Comparison of ENCODE assay signal across 1 cellular context in the genomic region with DNA sequence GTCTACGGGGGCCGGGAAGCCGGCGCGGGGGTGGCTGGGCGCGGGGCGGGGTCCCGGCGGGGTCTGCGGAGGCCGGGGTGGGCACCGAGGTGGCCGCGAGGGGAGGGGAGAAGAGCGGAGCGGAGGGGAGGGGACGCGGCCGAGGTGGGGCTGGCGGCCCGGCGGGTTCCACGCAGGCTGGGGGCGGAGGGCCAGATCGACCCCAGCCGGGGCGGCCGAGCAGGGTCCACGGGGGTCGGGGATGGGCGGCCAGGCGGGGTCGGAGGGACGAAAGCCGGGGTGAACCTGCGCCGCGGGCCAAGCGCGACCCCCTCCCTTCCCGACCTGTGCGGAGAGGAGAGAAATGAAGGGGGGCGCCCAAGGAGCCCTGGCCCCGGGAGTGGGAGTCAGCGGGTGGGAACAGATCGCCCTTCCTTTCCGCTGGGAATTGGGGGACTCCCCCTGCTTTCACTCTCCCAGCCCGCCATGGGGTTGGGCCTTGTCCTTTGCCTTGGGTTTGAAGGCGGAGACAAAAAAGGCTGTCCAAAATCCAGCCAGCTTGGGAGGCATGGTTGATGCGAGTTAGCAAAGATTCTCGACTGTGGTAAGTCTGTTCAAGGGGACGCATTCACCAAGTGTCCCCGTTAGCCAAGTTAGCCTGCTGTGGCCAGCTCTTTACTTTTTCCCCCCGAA.
TF ChIP-seq lines count a peak whose summit lies in the region.

No MANE protein-coding gene starts in this region.

TF ChIP-seq in HCT116, 20 proteins besides CTCF, POLR2A, EP300 and RAD21 (continued from another document):
- TF ChIP-seq REST (IDR thresholded peaks at IDR 0.05; ENCODE audit: low read depth) (no peak), FOSL1 (IDR thresholded peaks at IDR 0.05; ENCODE audit: low read depth) (no peak), SP1 (IDR thresholded peaks at IDR 0.05; ENCODE audit: low read depth) (no peak)
